16 cellular contexts compared by ENCODE assay signal in genomic region chr12:120453060-120453761, GRCh38. TPM values are rescaled to one million over a fixed set of nuclear protein-coding genes. Genes with fewer than 3 reads are reported as not detected.
DNase-seq lines count a peak whose midpoint lies in the region; ATAC-seq, FAIRE-seq and TF ChIP-seq lines count a peak whose summit lies in the region.
"Had no signal": no experiment of that assay in that cellular context is flagged by ENCODE, and none has a peak within 500 bp of the region (broad histone marks: within the 10 kb centered on the region; RNA-seq: fewer than 3 reads in every experiment).

No MANE protein-coding gene starts in this region.

- no peak for ATAC-seq in activated CD8-positive, alpha-beta T cell treated with anti-CD3 and anti-CD28 coated beads for 36 hours
- ATAC-seq in activated CD8-positive, alpha-beta T cell treated with anti-CD3 and anti-CD28 coated beads, Interleukin-2, amount 10 ng/mL, durations not matched to agents 7 days and 5 days: no peak
- no peak for ATAC-seq in CD4-positive, CD25-positive, alpha-beta regulatory T cell (ENCODE audit: low read depth in 2 of 2)
- peak; percentile 62 to 85 (median 71) for ATAC-seq in right lobe of liver

- H3K36me3 ChIP-seq in CD4-positive, CD25-positive, alpha-beta regulatory T cell (ENCODE audit: control insufficient read depth, insufficient read depth, low read length): peaks cover 28% of the 10 kb centered on the region
- H3K36me3 ChIP-seq in right lobe of liver (peaks cover 0 to 39% (median 8%) of the 10 kb centered on the region in 4 donors), vagina (peaks cover 0 to 31% of the 10 kb centered on the region in 2 donors), right atrium auricular region (peaks cover 24% of the 10 kb centered on the region)

- H3K4me3 ChIP-seq in CD4-positive, CD25-positive, alpha-beta regulatory T cell (ENCODE audit: low read depth, low read length): no peak overlapping the region
- H3K4me3 ChIP-seq in right lobe of liver (no peak overlapping the region), vagina (no peak overlapping the region), right atrium auricular region (no peak overlapping the region)
- H3K4me3 ChIP-seq: A549, Peyer's patch had no signal

- no peaks in the 10 kb centered on the region for H3K27me3 ChIP-seq in CD4-positive, CD25-positive, alpha-beta regulatory T cell (ENCODE audit: control insufficient read depth, insufficient read depth, low read length)
- H3K27me3 ChIP-seq in right lobe of liver (no peaks in the 10 kb centered on the region), vagina (no peaks in the 10 kb centered on the region), right atrium auricular region (no peaks in the 10 kb centered on the region)
- H3K27me3 ChIP-seq: Peyer's patch had no signal

- H3K27ac ChIP-seq in CD4-positive, CD25-positive, alpha-beta regulatory T cell (ENCODE audit: insufficient read depth, low read length, poor library complexity, severe bottlenecking): no peak overlapping the region
- peak overlapping the region in 1 of 3 donors; percentile 20 for H3K27ac ChIP-seq in right lobe of liver
- no peak overlapping the region for H3K27ac ChIP-seq in vagina
- H3K27ac ChIP-seq in right atrium auricular region: no peak overlapping the region
- H3K27ac ChIP-seq: A549, Peyer's patch had no signal

- intact Hi-C loops in activated CD8-positive, alpha-beta T cell treated with anti-CD3 and anti-CD28 coated beads for 36 hours (cut with micrococcal nuclease): no loop called here
- intact Hi-C loops in right lobe of liver (cut with DNase I): loop anchor here in 1 of 2 donors (10.0 kb wide), 1 partner anchor 112 kb away; no protein-coding TSS in a partner anchor
- intact Hi-C loops in vagina (cut with DNase I): no loop called here

- peak overlapping the region; percentile 49 for H3K27ac Mint-ChIP-seq in activated CD8-positive, alpha-beta T cell treated with anti-CD3 and anti-CD28 coated beads for 36 hours
- H3K27ac Mint-ChIP-seq in activated CD8-positive, alpha-beta T cell treated with anti-CD3 and anti-CD28 coated beads, Interleukin-2, amount 10 ng/mL, durations not matched to agents 7 days and 5 days: no peak overlapping the region
- peak overlapping the region in 2 of 3 donors; percentile 46 to 52 for H3K27ac Mint-ChIP-seq in CD4-positive, CD25-positive, alpha-beta regulatory T cell
- H3K27ac Mint-ChIP-seq in HFFc6: 0 out of 2 replicates have a peak overlapping the region, but pooled peaks have one; percentile 31
- H3K27ac Mint-ChIP-seq: H9 had no signal

- TF ChIP-seq POLR2A in right lobe of liver (IDR thresholded peaks at IDR 0.05) (no peak), vagina (IDR thresholded peaks at IDR 0.05) (no peak)

- CTCF ChIA-PET in activated CD8-positive, alpha-beta T cell treated with anti-CD3 and anti-CD28 coated beads for 36 hours (lab: Charles Lee): interaction anchor here (1.0 to 12.0 kb wide), 8 partner anchors 13 to 225 kb away, joined by 3 to 110 read pairs (median 4); partner anchors contain the start of genes SIRT4 and SRSF9
- CTCF ChIA-PET in activated CD8-positive, alpha-beta T cell treated with anti-CD3 and anti-CD28 coated beads, Interleukin-2, amount 10 ng/mL, durations not matched to agents 7 days and 5 days (lab: Charles Lee): interaction anchor here (0.6 to 2.6 kb wide), 8 partner anchors 9 to 225 kb away, joined by 3 to 12 read pairs (median 7); partner anchors contain the start of genes COX6A1 and SRSF9

- H3K36me3 Mint-ChIP-seq in activated CD8-positive, alpha-beta T cell treated with anti-CD3 and anti-CD28 coated beads for 36 hours (ENCODE audit: low read depth): peaks cover 34% of the 10 kb centered on the region
- peaks cover 47% of the 10 kb centered on the region for H3K36me3 Mint-ChIP-seq in activated CD8-positive, alpha-beta T cell treated with anti-CD3 and anti-CD28 coated beads, Interleukin-2, amount 10 ng/mL, durations not matched to agents 7 days and 5 days (ENCODE audit: low read depth)
- peaks cover 15% of the 10 kb centered on the region for H3K36me3 Mint-ChIP-seq in CD4-positive, CD25-positive, alpha-beta regulatory T cell
- H3K36me3 Mint-ChIP-seq in HFFc6 (ENCODE audit: low read depth): peaks cover 18% of the 10 kb centered on the region

- POLR2A ChIA-PET in activated CD8-positive, alpha-beta T cell treated with anti-CD3 and anti-CD28 coated beads for 36 hours (lab: Charles Lee): interaction anchor here (1.0 to 2.2 kb wide), 5 partner anchors 11 to 15 kb away, joined by 3 to 10 read pairs (median 4); partner anchors contain the start of gene SRSF9
- POLR2A ChIA-PET in activated CD8-positive, alpha-beta T cell treated with anti-CD3 and anti-CD28 coated beads, Interleukin-2, amount 10 ng/mL, durations not matched to agents 7 days and 5 days (lab: Charles Lee): interaction anchor here (0.8 to 1.0 kb wide), 2 partner anchors 10 to 161 kb away, joined by 3 to 4 read pairs; partner anchors contain the start of gene RNU4-2

- no peaks in the 10 kb centered on the region for H3K27me3 Mint-ChIP-seq in activated CD8-positive, alpha-beta T cell treated with anti-CD3 and anti-CD28 coated beads for 36 hours
- no peaks in the 10 kb centered on the region for H3K27me3 Mint-ChIP-seq in activated CD8-positive, alpha-beta T cell treated with anti-CD3 and anti-CD28 coated beads, Interleukin-2, amount 10 ng/mL, durations not matched to agents 7 days and 5 days (ENCODE audit: low read depth)
- no peaks in the 10 kb centered on the region for H3K27me3 Mint-ChIP-seq in CD4-positive, CD25-positive, alpha-beta regulatory T cell
- peaks cover 3% of the 10 kb centered on the region; the same call in 1 of the 2 replicates for H3K27me3 Mint-ChIP-seq in HFFc6 (ENCODE audit: insufficient read depth)

- H3K4me3 Mint-ChIP-seq in activated CD8-positive, alpha-beta T cell treated with anti-CD3 and anti-CD28 coated beads for 36 hours: no peak overlapping the region
- H3K4me3 Mint-ChIP-seq in activated CD8-positive, alpha-beta T cell treated with anti-CD3 and anti-CD28 coated beads, Interleukin-2, amount 10 ng/mL, durations not matched to agents 7 days and 5 days: no peak overlapping the region
- peak overlapping the region in 1 of 4 donors; percentile 26 for H3K4me3 Mint-ChIP-seq in CD4-positive, CD25-positive, alpha-beta regulatory T cell
- no peak overlapping the region for H3K4me3 Mint-ChIP-seq in HFFc6

- H3K9me3 Mint-ChIP-seq in activated CD8-positive, alpha-beta T cell treated with anti-CD3 and anti-CD28 coated beads for 36 hours: no peaks in the 10 kb centered on the region
- H3K9me3 Mint-ChIP-seq in activated CD8-positive, alpha-beta T cell treated with anti-CD3 and anti-CD28 coated beads, Interleukin-2, amount 10 ng/mL, durations not matched to agents 7 days and 5 days (ENCODE audit: insufficient read depth): no peaks in the 10 kb centered on the region
- no peaks in the 10 kb centered on the region for H3K9me3 Mint-ChIP-seq in CD4-positive, CD25-positive, alpha-beta regulatory T cell
- no peaks in the 10 kb centered on the region for H3K9me3 Mint-ChIP-seq in HFFc6
- H3K9me3 Mint-ChIP-seq: H9 had no signal

- no peak for TF ChIP-seq CTCF in activated CD8-positive, alpha-beta T cell treated with anti-CD3 and anti-CD28 coated beads for 36 hours (IDR thresholded peaks at IDR 0.05)
- TF ChIP-seq CTCF in HFFc6 (IDR thresholded peaks at IDR 0.05): no peak
- no peak for TF ChIP-seq CTCF in right lobe of liver (IDR thresholded peaks at IDR 0.05)
- no peak for TF ChIP-seq CTCF in vagina (IDR thresholded peaks at IDR 0.05)
- no peak for TF ChIP-seq CTCF in right atrium auricular region (IDR thresholded peaks at IDR 0.05)

- no peak for FAIRE-seq in GM19239 (lab: Jason Lieb, UNC)
- FAIRE-seq: A549 had no signal

- H3K4me1 ChIP-seq in CD4-positive, CD25-positive, alpha-beta regulatory T cell (ENCODE audit: control insufficient read depth, insufficient read depth, low read length, poor library complexity, severe bottlenecking): peaks cover 3% of the 10 kb centered on the region
- H3K4me1 ChIP-seq in right lobe of liver: peaks cover 0 to 22% (median 6%) of the 10 kb centered on the region in 4 donors
- H3K4me1 ChIP-seq in vagina: peaks cover 14% of the 10 kb centered on the region
- H3K4me1 ChIP-seq in right atrium auricular region: no peaks in the 10 kb centered on the region
- H3K4me1 ChIP-seq: A549, Peyer's patch had no signal

- no peak for DNase-seq in activated CD8-positive, alpha-beta T cell treated with anti-CD3 and anti-CD28 coated beads for 36 hours
- DNase-seq in activated CD8-positive, alpha-beta T cell treated with anti-CD3 and anti-CD28 coated beads, Interleukin-2, amount 10 ng/mL, durations not matched to agents 7 days and 5 days: no peak
- DNase-seq in CD4-positive, CD25-positive, alpha-beta regulatory T cell: no peak
- DNase-seq in HFFc6 (no peak), right lobe of liver (no peak), vagina (ENCODE audit: extremely low spot score in 2 of 2) (no peak), right atrium auricular region (ENCODE audit: low spot score) (no peak), GM19239 (ENCODE audit: insufficient read length, low spot score) (no peak)
- DNase-seq: DMS79 treated with DMSO at 0.1 percent for 48 hours; H9; KG1; NCI-H2107; NCI-H748 treated with DMSO at 0.1 percent for 48 hours; NK-92 treated with Interleukin-12 subunit alpha and Interleukin-12 subunit beta, amount 100 ng/mL, for 24 hours; Peyer's patch had no signal

- H3K9me3 ChIP-seq in CD4-positive, CD25-positive, alpha-beta regulatory T cell (ENCODE audit: control insufficient read depth in 2 of 2, low read length in 2 of 2): no peaks in the 10 kb centered on the region
- H3K9me3 ChIP-seq in right lobe of liver: no peaks in the 10 kb centered on the region
- H3K9me3 ChIP-seq in vagina: no peaks in the 10 kb centered on the region
- H3K9me3 ChIP-seq in right atrium auricular region: no peaks in the 10 kb centered on the region
- H3K9me3 ChIP-seq: A549, Peyer's patch had no signal

- 67% methylated on average over 3 of the region's 3 CpGs for WGBS in right lobe of liver (ENCODE audit: insufficient coverage, low coverage, low lambda C conversion rate, missing lambda C conversion rate)

- H3K4me1 Mint-ChIP-seq in activated CD8-positive, alpha-beta T cell treated with anti-CD3 and anti-CD28 coated beads for 36 hours (ENCODE audit: low read depth): peaks cover 15% of the 10 kb centered on the region
- peaks cover 5% of the 10 kb centered on the region for H3K4me1 Mint-ChIP-seq in activated CD8-positive, alpha-beta T cell treated with anti-CD3 and anti-CD28 coated beads, Interleukin-2, amount 10 ng/mL, durations not matched to agents 7 days and 5 days (ENCODE audit: low read depth)
- peaks cover 0 to 17% (median 12%) of the 10 kb centered on the region in 4 donors for H3K4me1 Mint-ChIP-seq in CD4-positive, CD25-positive, alpha-beta regulatory T cell
- peaks cover 8% of the 10 kb centered on the region; the same call in 1 of the 2 replicates for H3K4me1 Mint-ChIP-seq in HFFc6 (ENCODE audit: low read depth)
- H3K4me1 Mint-ChIP-seq: H9 had no signal

RNA-seq across cellular contexts. Expression of gene GATC, which starts 7.0 kb away (rescaled TPM):
- total RNA-seq in activated CD8-positive, alpha-beta T cell treated with anti-CD3 and anti-CD28 coated beads for 36 hours: 10 to 100 TPM; 32.2 to 39.3 TPM
- 10 to 100 TPM; 25.4 to 31.9 TPM for total RNA-seq in activated CD8-positive, alpha-beta T cell treated with anti-CD3 and anti-CD28 coated beads, Interleukin-2, amount 10 ng/mL, durations not matched to agents 7 days and 5 days
- 30.2 TPM for total RNA-seq in CD4-positive, CD25-positive, alpha-beta regulatory T cell
- 10 to 100 TPM; 13.7 to 19.9 (median 16.9) TPM for polyA plus RNA-seq in CD4-positive, CD25-positive, alpha-beta regulatory T cell
- total RNA-seq in HFFc6 (2021; fragmentation: NEBNext Ultra II Directional; extraction: Animal tissue kit (Norgen Biotek cat#: 25700)): 10 to 100 TPM; 16.3 to 30.9 (median 24.0) TPM
- total RNA-seq in right lobe of liver (10 to 100 TPM; 13.4 to 23.8 (median 15.9) TPM), vagina (15.5 TPM), right atrium auricular region (10 to 100 TPM; 11.6 to 13.6 TPM)

RNA-seq across cellular contexts. Expression of gene TRIAP1, which starts 7.0 kb away (rescaled TPM):
- 10 to 100 TPM; 43.1 to 45.1 TPM for total RNA-seq in activated CD8-positive, alpha-beta T cell treated with anti-CD3 and anti-CD28 coated beads for 36 hours
- total RNA-seq in activated CD8-positive, alpha-beta T cell treated with anti-CD3 and anti-CD28 coated beads, Interleukin-2, amount 10 ng/mL, durations not matched to agents 7 days and 5 days: 10 to 100 TPM; 36.2 to 40.9 TPM
- 19.2 TPM for total RNA-seq in CD4-positive, CD25-positive, alpha-beta regulatory T cell
- 10 to 100 TPM; 43.6 to 61.1 (median 47.6) TPM for polyA plus RNA-seq in CD4-positive, CD25-positive, alpha-beta regulatory T cell
- 10 to 100 TPM; 37.9 to 49.0 (median 41.6) TPM for total RNA-seq in HFFc6 (2021; fragmentation: NEBNext Ultra II Directional; extraction: Animal tissue kit (Norgen Biotek cat#: 25700))
- total RNA-seq in right lobe of liver (10 to 100 TPM; 13.3 to 28.7 (median 17.0) TPM), vagina (3.9 TPM), right atrium auricular region (1 to 10 TPM; 8.9 to 9.2 TPM)

RNA-seq across cellular contexts. Expression of gene COX6A1, which starts 15.3 kb away (rescaled TPM):
- 100 to 1,000 TPM; 396 to 406 TPM for total RNA-seq in activated CD8-positive, alpha-beta T cell treated with anti-CD3 and anti-CD28 coated beads for 36 hours
- total RNA-seq in activated CD8-positive, alpha-beta T cell treated with anti-CD3 and anti-CD28 coated beads, Interleukin-2, amount 10 ng/mL, durations not matched to agents 7 days and 5 days: 100 to 1,000 TPM; 337 to 351 TPM
- 169 TPM for total RNA-seq in CD4-positive, CD25-positive, alpha-beta regulatory T cell
- polyA plus RNA-seq in CD4-positive, CD25-positive, alpha-beta regulatory T cell: 1,000 to 10,000 TPM in 2 of 4 donors, 100 to 1,000 TPM in 2; 939 to 1,218 (median 1,022) TPM
- 100 to 1,000 TPM; 356 to 391 (median 373) TPM for total RNA-seq in HFFc6 (2021; fragmentation: NEBNext Ultra II Directional; extraction: Animal tissue kit (Norgen Biotek cat#: 25700))
- 100 to 1,000 TPM; 229 to 625 (median 292) TPM for total RNA-seq in right lobe of liver
- total RNA-seq in vagina: 928 TPM
- 100 to 1,000 TPM; 190 to 291 TPM for total RNA-seq in right atrium auricular region

RNA-seq across cellular contexts. Expression of gene SRSF9, which starts 16.3 kb away (rescaled TPM):
- 100 to 1,000 TPM; 225 to 236 TPM for total RNA-seq in activated CD8-positive, alpha-beta T cell treated with anti-CD3 and anti-CD28 coated beads for 36 hours
- total RNA-seq in activated CD8-positive, alpha-beta T cell treated with anti-CD3 and anti-CD28 coated beads, Interleukin-2, amount 10 ng/mL, durations not matched to agents 7 days and 5 days: 100 to 1,000 TPM; 199 to 219 TPM
- 138 TPM for total RNA-seq in CD4-positive, CD25-positive, alpha-beta regulatory T cell
- polyA plus RNA-seq in CD4-positive, CD25-positive, alpha-beta regulatory T cell: 100 to 1,000 TPM; 167 to 193 (median 191) TPM
- total RNA-seq in HFFc6 (2021; fragmentation: NEBNext Ultra II Directional; extraction: Animal tissue kit (Norgen Biotek cat#: 25700)): 100 to 1,000 TPM; 232 to 247 (median 238) TPM
- total RNA-seq in right lobe of liver (10 to 100 TPM; 36.4 to 63.3 (median 60.2) TPM), vagina (105 TPM), right atrium auricular region (10 to 100 TPM; 18.7 to 31.4 TPM)

RNA-seq across cellular contexts. Expression of gene DYNLL1, which starts 42.7 kb away (rescaled TPM):
- total RNA-seq in activated CD8-positive, alpha-beta T cell treated with anti-CD3 and anti-CD28 coated beads for 36 hours: 100 to 1,000 TPM; 126 to 137 TPM
- 100 to 1,000 TPM; 273 to 275 TPM for total RNA-seq in activated CD8-positive, alpha-beta T cell treated with anti-CD3 and anti-CD28 coated beads, Interleukin-2, amount 10 ng/mL, durations not matched to agents 7 days and 5 days
- total RNA-seq in CD4-positive, CD25-positive, alpha-beta regulatory T cell: 99.0 TPM
- polyA plus RNA-seq in CD4-positive, CD25-positive, alpha-beta regulatory T cell: 100 to 1,000 TPM; 480 to 692 (median 547) TPM
- total RNA-seq in HFFc6 (2021; fragmentation: NEBNext Ultra II Directional; extraction: Animal tissue kit (Norgen Biotek cat#: 25700)): 100 to 1,000 TPM; 530 to 650 (median 609) TPM
- total RNA-seq in right lobe of liver (100 to 1,000 TPM in 5 of 6 experiments, 10 to 100 TPM in 1; 85.0 to 189 (median 164) TPM), vagina (318 TPM), right atrium auricular region (100 to 1,000 TPM; 168 to 178 TPM)

Comparison
In these comparisons a context has a peak if more than half of its experiments do, and no peak if none do; other contexts are left out.
1. ATAC-seq: peak in right lobe of liver (4 of 4); none in activated CD8-positive, alpha-beta T cell treated with anti-CD3 and anti-CD28 coated beads for 36 hours (single experiment), activated CD8-positive, alpha-beta T cell treated with anti-CD3 and anti-CD28 coated beads, Interleukin-2, amount 10 ng/mL, durations not matched to agents 7 days and 5 days (single experiment) and CD4-positive, CD25-positive, alpha-beta regulatory T cell (0 of 2).